Comparison of ENCODE assay signal across 15 cellular contexts in the genomic region with DNA sequence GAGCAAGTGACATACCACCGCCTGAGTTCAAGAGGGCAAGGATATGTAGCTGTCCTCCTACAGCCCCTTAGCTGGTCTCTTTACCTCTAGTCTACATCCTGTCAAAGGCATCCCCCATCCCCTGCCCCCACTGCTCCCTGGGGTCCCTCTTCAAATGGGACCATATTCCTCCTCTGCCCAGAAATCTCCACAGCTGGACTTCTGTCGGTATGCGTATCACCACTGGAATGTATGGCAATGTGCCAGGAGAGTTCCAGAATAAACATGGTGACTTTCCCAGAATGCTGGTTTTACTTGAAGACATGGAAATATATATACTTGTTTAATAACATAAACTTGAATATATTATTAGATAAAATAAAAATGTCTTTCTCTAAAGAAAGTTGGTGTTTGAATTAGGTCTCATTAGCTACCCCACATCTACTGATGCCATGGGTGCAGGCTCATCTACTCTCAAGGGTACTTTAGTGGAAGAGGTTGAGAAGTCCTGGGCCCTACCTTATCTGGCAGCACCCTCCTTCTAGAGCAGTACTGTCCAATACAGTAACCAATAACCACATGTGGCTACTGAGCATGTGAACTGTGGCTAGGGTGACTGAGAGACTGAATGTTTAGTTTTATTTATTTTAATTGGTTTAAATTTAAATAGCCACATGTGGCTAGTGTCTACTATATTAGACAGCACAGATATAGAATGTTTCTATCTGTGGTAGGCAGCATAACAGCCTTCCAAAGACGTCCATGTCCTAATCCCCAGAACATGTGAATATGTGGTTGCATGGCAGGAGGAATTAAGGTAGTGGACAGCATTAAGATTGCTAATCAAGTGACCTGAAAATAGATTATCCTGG.
DNase-seq lines count a peak whose midpoint lies in the region; ATAC-seq and TF ChIP-seq lines count a peak whose summit lies in the region.
"Had no signal": no experiment of that assay in that cellular context is flagged by ENCODE, and none has a peak within 500 bp of the region (broad histone marks: within the 10 kb centered on the region; RNA-seq: fewer than 3 reads in every experiment).

No MANE protein-coding gene starts in this region.

- CTCF ChIA-PET in WTC11 (lab: Charles Lee), result interaction anchor here (0.6 kb wide), 1 partner anchor 10 kb away, joined by 3 read pairs; no protein-coding TSS in a partner anchor
- CTCF ChIA-PET in activated naive CD4-positive, alpha-beta T cell treated with anti-CD3 and anti-CD28 coated beads for 36 hours (lab: Charles Lee), result no interaction called here

- H3K36me3 Mint-ChIP-seq in WTC11, result peaks cover 23% of the 10 kb centered on the region
- no peaks in the 10 kb centered on the region for H3K36me3 Mint-ChIP-seq in activated naive CD4-positive, alpha-beta T cell treated with anti-CD3 and anti-CD28 coated beads for 36 hours (ENCODE audit: low read depth)
- H3K36me3 Mint-ChIP-seq: type B pancreatic cell had no signal

- no peaks in the 10 kb centered on the region for H3K27me3 ChIP-seq in gastroesophageal sphincter
- H3K27me3 ChIP-seq: neutrophil had no signal

- H3K4me1 Mint-ChIP-seq in WTC11, result peaks cover 15% of the 10 kb centered on the region
- no peaks in the 10 kb centered on the region for H3K4me1 Mint-ChIP-seq in activated naive CD4-positive, alpha-beta T cell treated with anti-CD3 and anti-CD28 coated beads for 36 hours (ENCODE audit: low read depth)

- intact Hi-C loops in activated naive CD4-positive, alpha-beta T cell treated with anti-CD3 and anti-CD28 coated beads for 36 hours (cut with micrococcal nuclease), result no loop called here

- no peak overlapping the region for H3K4me3 Mint-ChIP-seq in WTC11
- H3K4me3 Mint-ChIP-seq in activated naive CD4-positive, alpha-beta T cell treated with anti-CD3 and anti-CD28 coated beads for 36 hours, result no peak overlapping the region
- H3K4me3 Mint-ChIP-seq: type B pancreatic cell had no signal

- ATAC-seq in WTC11, result no peak
- no peak for ATAC-seq in gastroesophageal sphincter
- ATAC-seq: lower lobe of right lung had no signal

- 0 out of 2 replicates have a peak overlapping the region, but pooled peaks have one; percentile 87 for H3K27ac Mint-ChIP-seq in WTC11
- no peak overlapping the region for H3K27ac Mint-ChIP-seq in activated naive CD4-positive, alpha-beta T cell treated with anti-CD3 and anti-CD28 coated beads for 36 hours
- H3K27ac Mint-ChIP-seq: type B pancreatic cell had no signal

- POLR2A ChIA-PET in WTC11 (lab: Charles Lee), result interaction anchor here (0.5 kb wide), 1 partner anchor 83 kb away, joined by 4 read pairs; no protein-coding TSS in a partner anchor

- TF ChIP-seq CTCF in WTC11 (IDR thresholded peaks at IDR 0.05), result no peak
- TF ChIP-seq CTCF in fibroblast of pulmonary artery (IDR thresholded peaks at IDR 0.05; ENCODE audit: low read length, missing control alignments), result no peak
- TF ChIP-seq CTCF in gastroesophageal sphincter (IDR thresholded peaks at IDR 0.05), result no peak

- WGBS in gastroesophageal sphincter (ENCODE audit: low coverage in 1 of 2), 2 donors, result 33 to 35% methylated on average over 2 to 4 of the region's 4 CpGs

- DNase-seq in HCEC 1CT (peak; percentile 37), WTC11 (ENCODE audit: low spot score) (no peak), fibroblast of pulmonary artery (ENCODE audit: low read depth) (peak; percentile 83), renal cortical epithelial cell (ENCODE audit: low read depth) (peak; percentile 61), Ammon's horn (ENCODE audit: low spot score) (no peak), COR-L47 (lab: John Stamatoyannopoulos, UW) (no peak)
- DNase-seq in activated naive CD4-positive, alpha-beta T cell treated with anti-CD3 and anti-CD28 coated beads for 36 hours, result no peak
- DNase-seq: activated naive CD4-positive, alpha-beta T cell treated with anti-CD3 and anti-CD28 coated beads, Interleukin-2, amount 50 U/mL, for 16 hours; Caco-2; lower lobe of right lung; NCI-H1105 treated with DMSO at 0.1 percent for 48 hours; SIG-M5 had no signal

- H3K36me3 ChIP-seq in gastroesophageal sphincter, result no peaks in the 10 kb centered on the region
- H3K36me3 ChIP-seq: lower lobe of right lung, neutrophil had no signal

- no peaks in the 10 kb centered on the region for H3K9me3 ChIP-seq in gastroesophageal sphincter
- H3K9me3 ChIP-seq: lower lobe of right lung, neutrophil had no signal

- H3K27ac ChIP-seq in gastroesophageal sphincter, result no peak overlapping the region
- H3K27ac ChIP-seq: lower lobe of right lung, neutrophil had no signal

- no peak for TF ChIP-seq POLR2A in gastroesophageal sphincter (IDR thresholded peaks at IDR 0.05)

- TF ChIP-seq EP300 in gastroesophageal sphincter (IDR thresholded peaks at IDR 0.05), result no peak

- H3K4me3 ChIP-seq in fibroblast of pulmonary artery (replicated peaks; ENCODE audit: low read depth, low read length), result no peak overlapping the region
- H3K4me3 ChIP-seq in gastroesophageal sphincter, result no peak overlapping the region
- H3K4me3 ChIP-seq: lower lobe of right lung had no signal

- no peaks in the 10 kb centered on the region for H3K27me3 Mint-ChIP-seq in WTC11 (ENCODE audit: low read depth)
- H3K27me3 Mint-ChIP-seq in activated naive CD4-positive, alpha-beta T cell treated with anti-CD3 and anti-CD28 coated beads for 36 hours (ENCODE audit: low read depth), result no peaks in the 10 kb centered on the region
- H3K27me3 Mint-ChIP-seq: type B pancreatic cell had no signal

- no peaks in the 10 kb centered on the region for H3K4me1 ChIP-seq in gastroesophageal sphincter
- H3K4me1 ChIP-seq: Caco-2, lower lobe of right lung had no signal

- H3K9me3 Mint-ChIP-seq in WTC11, result peaks cover 16% of the 10 kb centered on the region
- no peaks in the 10 kb centered on the region for H3K9me3 Mint-ChIP-seq in activated naive CD4-positive, alpha-beta T cell treated with anti-CD3 and anti-CD28 coated beads for 36 hours
- H3K9me3 Mint-ChIP-seq: type B pancreatic cell had no signal

TF ChIP-seq in WTC11, 78 proteins besides CTCF, POLR2A, EP300 and RAD21 (continues in another document):
- TF ChIP-seq, protein P1, sequence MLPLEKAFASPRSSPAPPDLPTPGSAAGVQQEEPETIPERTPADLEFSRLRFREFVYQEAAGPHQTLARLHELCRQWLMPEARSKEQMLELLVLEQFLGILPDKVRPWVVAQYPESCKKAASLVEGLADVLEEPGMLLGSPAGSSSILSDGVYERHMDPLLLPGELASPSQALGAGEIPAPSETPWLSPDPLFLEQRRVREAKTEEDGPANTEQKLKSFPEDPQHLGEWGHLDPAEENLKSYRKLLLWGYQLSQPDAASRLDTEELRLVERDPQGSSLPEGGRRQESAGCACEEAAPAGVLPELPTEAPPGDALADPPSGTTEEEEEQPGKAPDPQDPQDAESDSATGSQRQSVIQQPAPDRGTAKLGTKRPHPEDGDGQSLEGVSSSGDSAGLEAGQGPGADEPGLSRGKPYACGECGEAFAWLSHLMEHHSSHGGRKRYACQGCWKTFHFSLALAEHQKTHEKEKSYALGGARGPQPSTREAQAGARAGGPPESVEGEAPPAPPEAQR (CRISPR knock-in tag; IDR thresholded peaks at IDR 0.05), result no peak
- TF ChIP-seq RELA (CRISPR knock-in tag; IDR thresholded peaks at IDR 0.05; ENCODE audit: borderline replicate concordance) (no peak), GABPB1 (CRISPR knock-in tag; IDR thresholded peaks at IDR 0.05) (no peak), ZNF263 (CRISPR knock-in tag; IDR thresholded peaks at IDR 0.05; ENCODE audit: low read depth) (no peak), ZBTB21 (CRISPR knock-in tag; IDR thresholded peaks at IDR 0.05; ENCODE audit: borderline replicate concordance) (no peak), KAT7 (CRISPR knock-in tag; IDR thresholded peaks at IDR 0.05; ENCODE audit: borderline replicate concordance) (no peak), SMAD4 (CRISPR knock-in tag; IDR thresholded peaks at IDR 0.05) (no peak)
- TF ChIP-seq, protein P2, sequence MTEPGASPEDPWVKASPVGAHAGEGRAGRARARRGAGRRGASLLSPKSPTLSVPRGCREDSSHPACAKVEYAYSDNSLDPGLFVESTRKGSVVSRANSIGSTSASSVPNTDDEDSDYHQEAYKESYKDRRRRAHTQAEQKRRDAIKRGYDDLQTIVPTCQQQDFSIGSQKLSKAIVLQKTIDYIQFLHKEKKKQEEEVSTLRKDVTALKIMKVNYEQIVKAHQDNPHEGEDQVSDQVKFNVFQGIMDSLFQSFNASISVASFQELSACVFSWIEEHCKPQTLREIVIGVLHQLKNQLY (CRISPR knock-in tag; IDR thresholded peaks at IDR 0.05), result no peak
- TF ChIP-seq, protein P3, sequence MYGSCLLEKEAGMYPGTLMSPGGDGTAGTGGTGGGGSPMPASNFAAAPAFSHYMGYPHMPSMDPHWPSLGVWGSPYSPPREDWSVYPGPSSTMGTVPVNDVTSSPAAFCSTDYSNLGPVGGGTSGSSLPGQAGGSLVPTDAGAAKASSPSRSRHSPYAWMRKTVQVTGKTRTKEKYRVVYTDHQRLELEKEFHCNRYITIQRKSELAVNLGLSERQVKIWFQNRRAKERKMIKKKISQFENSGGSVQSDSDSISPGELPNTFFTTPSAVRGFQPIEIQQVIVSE (CRISPR knock-in tag; IDR thresholded peaks at IDR 0.05; ENCODE audit: borderline replicate concordance), result no peak
- TF ChIP-seq, protein P4, sequence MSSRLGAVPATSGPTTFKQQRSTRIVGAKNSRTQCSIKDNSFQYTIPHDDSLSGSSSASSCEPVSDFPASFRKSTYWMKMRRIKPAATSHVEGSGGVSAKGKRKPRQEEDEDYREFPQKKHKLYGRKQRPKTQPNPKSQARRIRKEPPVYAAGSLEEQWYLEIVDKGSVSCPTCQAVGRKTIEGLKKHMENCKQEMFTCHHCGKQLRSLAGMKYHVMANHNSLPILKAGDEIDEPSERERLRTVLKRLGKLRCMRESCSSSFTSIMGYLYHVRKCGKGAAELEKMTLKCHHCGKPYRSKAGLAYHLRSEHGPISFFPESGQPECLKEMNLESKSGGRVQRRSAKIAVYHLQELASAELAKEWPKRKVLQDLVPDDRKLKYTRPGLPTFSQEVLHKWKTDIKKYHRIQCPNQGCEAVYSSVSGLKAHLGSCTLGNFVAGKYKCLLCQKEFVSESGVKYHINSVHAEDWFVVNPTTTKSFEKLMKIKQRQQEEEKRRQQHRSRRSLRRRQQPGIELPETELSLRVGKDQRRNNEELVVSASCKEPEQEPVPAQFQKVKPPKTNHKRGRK (CRISPR knock-in tag; IDR thresholded peaks at IDR 0.05; ENCODE audit: borderline replicate concordance), result no peak

Comparison
In these comparisons a context has a peak if more than half of its experiments do, and no peak if none do; other contexts are left out.
1. DNase-seq: peak in HCEC 1CT (single experiment), fibroblast of pulmonary artery (single experiment) and renal cortical epithelial cell (single experiment); none in WTC11 (single experiment), Ammon's horn (single experiment), COR-L47 (single experiment) and activated naive CD4-positive, alpha-beta T cell treated with anti-CD3 and anti-CD28 coated beads for 36 hours (single experiment).